Comparison of ENCODE assay signal across 8 cellular contexts in genomic region chr15:57866149-57866736, GRCh38.
DNase-seq lines count a peak whose midpoint lies in the region; ATAC-seq, FAIRE-seq and TF ChIP-seq lines count a peak whose summit lies in the region.

No MANE protein-coding gene starts in this region.

- peak; percentile 81 for FAIRE-seq in K562 (lab: Jason Lieb, UNC)
- FAIRE-seq in kidney (lab: Jason Lieb, UNC): peak; percentile 35

- BruUV-seq in K562 (replicated peaks; lab: Mats Ljungman, UMichigan): no TSS peak

- CTCF ChIA-PET in T-cell (lab: Charles Lee) (interaction anchor here in 1 of 2 donors (1.3 kb wide), 1 partner anchor 205 kb away, joined by 4 read pairs; no protein-coding TSS in a partner anchor), K562 (lab: Yijun Ruan, JAX; ENCODE audit: low intra/inter-chr PET ratio) (interaction anchor here (0.6 to 2.5 kb wide), 3 partner anchors 9 to 205 kb away, joined by 3 to 10 read pairs (median 3); no protein-coding TSS in a partner anchor)

- no peaks in the 10 kb centered on the region for H3K9me1 ChIP-seq in K562 (ENCODE audit: control insufficient read depth, insufficient read depth, low read length)

- H3K4me3 ChIP-seq in Loucy (ENCODE audit: low read length, poor library complexity, severe bottlenecking) (no peak overlapping the region), K562 (no peak overlapping the region), kidney (ENCODE audit: low read length in 2 of 2) (no peak overlapping the region)

- no peak for TF ChIP-seq EP300 in K562 (IDR thresholded peaks at IDR 0.05; ENCODE audit: low read length)

- peak in 1 of 4 experiments; percentile 37 for ATAC-seq in T-cell (replicated peaks in 1 of 4)
- peak; percentile 93 for ATAC-seq in K562
- no peak for ATAC-seq in HG03565 (IDR thresholded peaks at IDR 0.05; ENCODE audit: unreplicated experiment)

- H2AFZ ChIP-seq in Loucy (ENCODE audit: low read length): no peak overlapping the region
- no peak overlapping the region for H2AFZ ChIP-seq in K562 (ENCODE audit: low read depth, low read length)

- H3K9me3 ChIP-seq in Loucy (ENCODE audit: insufficient read depth, low read depth, low read length): no peaks in the 10 kb centered on the region
- H3K9me3 ChIP-seq in K562 (replicated peaks; ENCODE audit: control insufficient read depth, insufficient read depth, low read depth, low read length): no peaks in the 10 kb centered on the region
- H3K9me3 ChIP-seq in kidney (ENCODE audit: control insufficient read depth in 1 of 2, low read length in 2 of 2): no peaks in the 10 kb centered on the region

- H3K4me2 ChIP-seq in Loucy (ENCODE audit: low read depth, low read length, poor library complexity, severe bottlenecking) (no peak overlapping the region), K562 (ENCODE audit: insufficient read depth, low read length) (no peak overlapping the region)

- H3K79me2 ChIP-seq in Loucy (ENCODE audit: insufficient read depth, low read length) (no peaks in the 10 kb centered on the region), K562 (ENCODE audit: control insufficient read depth, insufficient read depth, low read length) (no peaks in the 10 kb centered on the region)

- TF ChIP-seq CTCF in Loucy (conservative IDR thresholded peaks at IDR 0.05; ENCODE audit: low read length) (peak; percentile 93), K562 (IDR thresholded peaks at IDR 0.05 in 2 of 3, conservative IDR thresholded peaks at IDR 0.05 in 1 of 3; ENCODE audit: insufficient read depth in 2 of 3, low read depth in 1 of 3, low read length in 3 of 3) (peak; percentile 80 to 87 (median 87)), kidney (IDR thresholded peaks at IDR 0.05; ENCODE audit: borderline replicate concordance, extremely low read depth, insufficient read depth) (peak; percentile 58)

- H3K27me3 ChIP-seq in Loucy (ENCODE audit: insufficient read depth, low read length, poor library complexity, severe bottlenecking): peaks cover 73% of the 10 kb centered on the region
- H3K27me3 ChIP-seq in K562 (ENCODE audit: control insufficient read depth in 2 of 2, insufficient read depth in 2 of 2, low read length in 2 of 2): peaks cover 0 to 8% of the 10 kb centered on the region in 2 experiments; a peak in 2 of 5 replicates

- H3K36me3 ChIP-seq in Loucy (ENCODE audit: insufficient read depth, low read length): no peaks in the 10 kb centered on the region
- H3K36me3 ChIP-seq in K562 (ENCODE audit: control insufficient read depth, insufficient read depth, low read length): no peaks in the 10 kb centered on the region
- no peaks in the 10 kb centered on the region for H3K36me3 ChIP-seq in kidney (ENCODE audit: control insufficient read depth in 1 of 2, insufficient read depth in 2 of 2, low read length in 2 of 2)

- DNase-seq in NCI-H187 (lab: John Stamatoyannopoulos, UW) (peak; percentile 32 to 37), NCI-H187 treated with DMSO at 0.1 percent for 48 hours (lab: John Stamatoyannopoulos, UW) (no peak), T-cell (peak in 30 of 34 experiments; percentile 3 to 50 (median 26)), K562 (ENCODE audit: extremely low read depth in 1 of 4, low spot score in 3 of 4) (peak; percentile 47 to 82 (median 52)), kidney (peak; percentile 79)
- DNase-seq in stimulated activated CD4-positive, alpha-beta T cell treated with anti-CD3 and anti-CD28 coated beads, TNF-alpha, amount 100 ng/mL, for 48 hours (ENCODE audit: low read depth in 3 of 3): peak; percentile 12 to 31 (median 26)

- no peaks in the 10 kb centered on the region for H3F3A ChIP-seq in Loucy (ENCODE audit: low read depth)

- H3K27me3 Mint-ChIP-seq in T-cell: peaks cover 31 to 48% of the 10 kb centered on the region in 2 donors

- H3K4me1 ChIP-seq in Loucy (ENCODE audit: insufficient read depth, low read length, poor library complexity, severe bottlenecking) (peaks cover 7% of the 10 kb centered on the region), K562 (replicated peaks in 1 of 2; ENCODE audit: control insufficient read depth in 2 of 2, insufficient read depth in 2 of 2, low read length in 2 of 2) (no peaks in the 10 kb centered on the region), kidney (ENCODE audit: control insufficient read depth in 1 of 2, insufficient read depth in 1 of 2, low read depth in 1 of 2, low read length in 2 of 2) (no peaks in the 10 kb centered on the region)

- H3K4me3 Mint-ChIP-seq in T-cell: no peak overlapping the region

- peak; percentile 60 to 75 for TF ChIP-seq RAD21 in K562 (CRISPR knock-in tag; conservative IDR thresholded peaks at IDR 0.05 in 1 of 2, IDR thresholded peaks at IDR 0.05 in 1 of 2)

- H3K4me1 Mint-ChIP-seq in T-cell: peaks cover 0 to 11% (median 11%) of the 10 kb centered on the region in 3 donors

- H3K27ac ChIP-seq in K562 (ENCODE audit: extremely low read depth, low read depth, low read length) (no peak overlapping the region), kidney (ENCODE audit: low read depth in 2 of 2, low read length in 2 of 2) (no peak overlapping the region)

- no peak overlapping the region for H3K27ac Mint-ChIP-seq in T-cell

- no peak overlapping the region for H3K9ac ChIP-seq in Loucy (ENCODE audit: low read depth, low read length, poor library complexity, severe bottlenecking)
- H3K9ac ChIP-seq in K562 (ENCODE audit: insufficient read depth in 1 of 2, low read depth in 2 of 2, low read length in 2 of 2): no peak overlapping the region
- H3K9ac ChIP-seq in kidney (ENCODE audit: low read length in 2 of 2): no peak overlapping the region

- in situ Hi-C loops in K562 (cut with MboI): loop anchor here (5.0 to 10.0 kb wide), 2 partner anchors 201 to 319 kb away; partner anchors contain the start of gene ALDH1A2

- no peaks in the 10 kb centered on the region for H3K9me3 Mint-ChIP-seq in T-cell

- H3K9me2 ChIP-seq in Loucy (replicated peaks; ENCODE audit: low read depth, low read length): no peaks in the 10 kb centered on the region

- H3K36me3 Mint-ChIP-seq in T-cell: no peaks in the 10 kb centered on the region

- peaks cover 3% of the 10 kb centered on the region for H4K20me1 ChIP-seq in Loucy (ENCODE audit: insufficient read depth, low read length, poor library complexity, severe bottlenecking)
- H4K20me1 ChIP-seq in K562 (replicated peaks; ENCODE audit: control insufficient read depth, insufficient read depth, low read length): no peaks in the 10 kb centered on the region

- WGBS in K562 (ENCODE audit: insufficient coverage, low coverage, missing lambda C conversion rate): 13% methylated on average over 7 of the region's 7 CpGs

- intact Hi-C loops in K562 (cut with micrococcal nuclease): loop anchor here (1.0 kb wide), 3 partner anchors 200 to 316 kb away; no protein-coding TSS in a partner anchor
- intact Hi-C loops in kidney (cut with DNase I): loop anchor here (10.0 kb wide), 1 partner anchor 199 kb away; the partner anchor contains the start of gene ALDH1A2

- POLR2A ChIA-PET in T-cell (lab: Charles Lee): no interaction called here
- POLR2A ChIA-PET in K562 (lab: Yijun Ruan, JAX): interaction anchor here (1.8 kb wide), 1 partner anchor 11 kb away, joined by 3 read pairs; no protein-coding TSS in a partner anchor

- TF ChIP-seq POLR2A in K562 (conservative IDR thresholded peaks at IDR 0.05): no peak

TF ChIP-seq in K562, 482 proteins besides CTCF, POLR2A, EP300 and RAD21 (continues in another document):
- TF ChIP-seq SMAD1 (IDR thresholded peaks at IDR 0.05; ENCODE audit: low read depth, low read length, partially characterized antibody) (no peak), SMC3 (conservative IDR thresholded peaks at IDR 0.05; ENCODE audit: insufficient read depth, low read depth, low read length) (peak; percentile 67), ZBTB49 (CRISPR knock-in tag; IDR thresholded peaks at IDR 0.05; ENCODE audit: borderline replicate concordance) (no peak), RCOR1 (IDR thresholded peaks at IDR 0.05; ENCODE audit: borderline replicate concordance in 1 of 2, low read depth in 2 of 2, low read length in 2 of 2) (no peak), XRCC5 (IDR thresholded peaks at IDR 0.05; ENCODE audit: low read depth, low read length) (peak; percentile 50; the same call in 1 of the 2 replicates), ZNF140 (CRISPR knock-in tag; IDR thresholded peaks at IDR 0.05) (no peak), CHCHD3 (CRISPR knock-in tag; IDR thresholded peaks at IDR 0.05) (no peak), DEAF1 (CRISPR knock-in tag; IDR thresholded peaks at IDR 0.05) (peak; percentile 37; the same call in 1 of the 2 replicates), EP400 (IDR thresholded peaks at IDR 0.05) (no peak), JUND (IDR thresholded peaks at IDR 0.05; ENCODE audit: borderline replicate concordance, low read depth, low read length) (no peak), JUND (tag; IDR thresholded peaks at IDR 0.05; ENCODE audit: borderline replicate concordance, low read depth, low read length) (no peak)
